ENCODE assay signal across 1 cellular context in the genomic region with DNA sequence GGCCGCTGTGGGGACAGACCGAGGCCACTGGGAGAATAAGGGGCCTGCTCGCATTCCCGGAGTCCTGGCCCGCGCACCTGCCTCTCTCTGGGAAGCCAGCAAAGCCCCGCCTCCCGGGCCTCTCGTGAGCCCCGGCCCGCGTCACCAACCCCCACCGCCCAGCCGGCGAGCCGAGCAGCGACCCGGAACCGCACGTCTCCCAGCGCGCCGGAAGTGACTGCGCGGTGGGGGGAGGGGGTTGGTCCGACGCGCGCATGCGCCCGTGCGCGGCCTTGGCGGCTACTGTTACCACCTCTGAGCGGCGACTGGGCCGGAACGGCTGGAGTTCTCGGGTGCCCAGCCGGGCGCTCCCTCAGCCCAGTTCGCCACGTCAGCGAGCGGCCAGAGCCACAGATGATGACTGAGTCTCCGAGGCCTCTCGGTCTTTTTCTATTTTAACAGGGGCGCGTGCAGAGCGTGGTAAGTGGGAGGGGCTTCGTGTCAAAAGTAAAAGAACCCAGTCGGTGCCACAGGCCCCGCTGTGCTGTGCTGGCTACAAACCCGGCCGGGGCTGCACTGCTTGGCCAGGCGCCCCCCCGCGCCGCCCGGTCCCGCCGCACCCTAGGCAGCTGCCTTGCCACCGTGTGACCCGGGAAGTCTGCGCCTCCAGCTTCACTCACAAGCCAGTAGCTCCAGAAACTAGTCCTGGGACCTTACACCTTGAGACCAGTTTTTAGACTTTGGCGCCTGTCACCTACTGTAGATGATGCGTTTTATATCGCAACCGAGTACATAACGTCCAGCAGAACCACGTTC.
TF ChIP-seq lines count a peak whose summit lies in the region.

A gene with protein sequence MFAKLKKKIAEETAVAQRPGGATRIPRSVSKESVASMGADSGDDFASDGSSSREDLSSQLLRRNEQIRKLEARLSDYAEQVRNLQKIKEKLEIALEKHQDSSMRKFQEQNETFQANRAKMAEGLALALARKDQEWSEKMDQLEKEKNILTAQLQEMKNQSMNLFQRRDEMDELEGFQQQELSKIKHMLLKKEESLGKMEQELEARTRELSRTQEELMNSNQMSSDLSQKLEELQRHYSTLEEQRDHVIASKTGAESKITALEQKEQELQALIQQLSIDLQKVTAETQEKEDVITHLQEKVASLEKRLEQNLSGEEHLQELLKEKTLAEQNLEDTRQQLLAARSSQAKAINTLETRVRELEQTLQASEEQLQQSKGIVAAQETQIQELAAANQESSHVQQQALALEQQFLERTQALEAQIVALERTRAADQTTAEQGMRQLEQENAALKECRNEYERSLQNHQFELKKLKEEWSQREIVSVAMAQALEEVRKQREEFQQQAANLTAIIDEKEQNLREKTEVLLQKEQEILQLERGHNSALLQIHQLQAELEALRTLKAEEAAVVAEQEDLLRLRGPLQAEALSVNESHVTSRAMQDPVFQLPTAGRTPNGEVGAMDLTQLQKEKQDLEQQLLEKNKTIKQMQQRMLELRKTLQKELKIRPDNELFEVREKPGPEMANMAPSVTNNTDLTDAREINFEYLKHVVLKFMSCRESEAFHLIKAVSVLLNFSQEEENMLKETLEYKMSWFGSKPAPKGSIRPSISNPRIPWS (minus strand): TSS at position 190 of the 795 bp plus-strand sequence. CDS start 2,372 bp downstream, outside the sequence.

TF ChIP-seq in A549, 52 proteins besides CTCF, POLR2A, EP300 and RAD21 (continued from another document):
- TF ChIP-seq, protein P1, sequence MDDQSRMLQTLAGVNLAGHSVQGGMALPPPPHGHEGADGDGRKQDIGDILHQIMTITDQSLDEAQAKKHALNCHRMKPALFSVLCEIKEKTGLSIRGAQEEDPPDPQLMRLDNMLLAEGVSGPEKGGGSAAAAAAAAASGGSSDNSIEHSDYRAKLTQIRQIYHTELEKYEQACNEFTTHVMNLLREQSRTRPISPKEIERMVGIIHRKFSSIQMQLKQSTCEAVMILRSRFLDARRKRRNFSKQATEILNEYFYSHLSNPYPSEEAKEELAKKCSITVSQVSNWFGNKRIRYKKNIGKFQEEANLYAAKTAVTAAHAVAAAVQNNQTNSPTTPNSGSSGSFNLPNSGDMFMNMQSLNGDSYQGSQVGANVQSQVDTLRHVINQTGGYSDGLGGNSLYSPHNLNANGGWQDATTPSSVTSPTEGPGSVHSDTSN (IDR thresholded peaks at IDR 0.05), result peak; percentile 18; the same call in 1 of the 2 replicates
- TF ChIP-seq TFCP2L1 (CRISPR knock-in tag; IDR thresholded peaks at IDR 0.05), result peak; percentile 15; the same call in 1 of the 2 replicates
- TF ChIP-seq HOXB13 (CRISPR knock-in tag; IDR thresholded peaks at IDR 0.05; ENCODE audit: low read depth), result no peak
- TF ChIP-seq, protein P2, sequence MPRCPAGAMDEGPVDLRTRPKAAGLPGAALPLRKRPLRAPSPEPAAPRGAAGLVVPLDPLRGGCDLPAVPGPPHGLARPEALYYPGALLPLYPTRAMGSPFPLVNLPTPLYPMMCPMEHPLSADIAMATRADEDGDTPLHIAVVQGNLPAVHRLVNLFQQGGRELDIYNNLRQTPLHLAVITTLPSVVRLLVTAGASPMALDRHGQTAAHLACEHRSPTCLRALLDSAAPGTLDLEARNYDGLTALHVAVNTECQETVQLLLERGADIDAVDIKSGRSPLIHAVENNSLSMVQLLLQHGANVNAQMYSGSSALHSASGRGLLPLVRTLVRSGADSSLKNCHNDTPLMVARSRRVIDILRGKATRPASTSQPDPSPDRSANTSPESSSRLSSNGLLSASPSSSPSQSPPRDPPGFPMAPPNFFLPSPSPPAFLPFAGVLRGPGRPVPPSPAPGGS (IDR thresholded peaks at IDR 0.05), result peak; percentile 64; the same call in 2 of the 3 replicates
- TF ChIP-seq, protein P3, sequence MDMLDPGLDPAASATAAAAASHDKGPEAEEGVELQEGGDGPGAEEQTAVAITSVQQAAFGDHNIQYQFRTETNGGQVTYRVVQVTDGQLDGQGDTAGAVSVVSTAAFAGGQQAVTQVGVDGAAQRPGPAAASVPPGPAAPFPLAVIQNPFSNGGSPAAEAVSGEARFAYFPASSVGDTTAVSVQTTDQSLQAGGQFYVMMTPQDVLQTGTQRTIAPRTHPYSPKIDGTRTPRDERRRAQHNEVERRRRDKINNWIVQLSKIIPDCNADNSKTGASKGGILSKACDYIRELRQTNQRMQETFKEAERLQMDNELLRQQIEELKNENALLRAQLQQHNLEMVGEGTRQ (IDR thresholded peaks at IDR 0.05), result no peak
- TF ChIP-seq FOSL2 (IDR thresholded peaks at IDR 0.05), result no peak
- TF ChIP-seq FOSL2 (CRISPR knock-in tag; IDR thresholded peaks at IDR 0.05), result peak; percentile 34; the same call in 1 of the 2 replicates
- peak; percentile 57 for TF ChIP-seq CHD2 (IDR thresholded peaks at IDR 0.05; ENCODE audit: low read length, partially characterized antibody)
- TF ChIP-seq CEBPB (IDR thresholded peaks at IDR 0.05), result no peak
